ENCODE assay signal across 9 cellular contexts in the genomic region with DNA sequence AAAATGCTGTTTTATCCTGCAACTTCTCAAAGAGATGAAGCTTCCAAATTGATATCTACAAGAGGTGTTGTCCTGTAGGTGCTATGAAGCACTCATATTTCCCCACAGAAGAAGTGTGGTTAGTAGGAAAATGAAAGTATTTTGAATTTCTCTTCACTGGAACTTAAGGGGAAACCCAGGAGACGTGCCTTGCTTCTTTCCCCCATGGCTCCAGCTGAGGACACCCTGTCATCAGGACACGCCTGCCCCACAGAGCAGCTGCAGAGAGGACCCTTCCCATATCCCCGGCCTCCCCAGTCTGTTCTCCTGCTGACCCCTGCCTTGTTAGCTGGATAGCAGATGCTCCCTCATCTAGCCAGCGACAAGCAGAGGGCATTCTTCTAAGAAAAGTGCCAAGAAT.
DNase-seq lines count a peak whose midpoint lies in the region; ATAC-seq and TF ChIP-seq lines count a peak whose summit lies in the region.
"Had no signal": no experiment of that assay in that cellular context is flagged by ENCODE, and none has a peak within 500 bp of the region (broad histone marks: within the 10 kb centered on the region; RNA-seq: fewer than 3 reads in every experiment).

No MANE protein-coding gene starts in this region.

- intact Hi-C loops in aorta (cut with DNase I): no loop called here
- intact Hi-C loops in PC-9 (cut with micrococcal nuclease; ENCODE audit: unreplicated experiment): no loop called here

- peak; percentile 22 for ATAC-seq in GM19324 (IDR thresholded peaks at IDR 0.05; ENCODE audit: low FRiP score, unreplicated experiment)
- peak; percentile 9 for ATAC-seq in HG03025 (IDR thresholded peaks at IDR 0.05; ENCODE audit: low FRiP score, unreplicated experiment)
- ATAC-seq in aorta (ENCODE audit: low FRiP score): no peak

- no peaks in the 10 kb centered on the region for H3K79me2 ChIP-seq in PC-9 (ENCODE audit: low read depth)

- DNase-seq in activated CD8-positive, alpha-beta memory T cell treated with anti-CD3 and anti-CD28 coated beads for 24 hours: peak; percentile 83
- DNase-seq in stimulated activated CD8-positive, alpha-beta memory T cell treated with anti-CD3 and anti-CD28 coated beads, Interleukin-12 subunit alpha, Interleukin-12 subunit beta, amount 100 ng/mL, for 4 hours (ENCODE audit: low read depth): peak; percentile 3
- no peak for DNase-seq in aorta
- DNase-seq in PC-9: no peak
- no peak for DNase-seq in SHP77 treated with DMSO at 0.1 percent for 48 hours (lab: John Stamatoyannopoulos, UW)
- DNase-seq in brain microvascular endothelial cell: no peak
- DNase-seq: posterior cingulate gyrus had no signal

- H3K9me2 ChIP-seq in PC-9 (ENCODE audit: insufficient read depth): no peaks in the 10 kb centered on the region

- H2AFZ ChIP-seq in PC-9: no peak overlapping the region

- no peak overlapping the region for H3K4me3 ChIP-seq in aorta (ENCODE audit: low read length in 2 of 2)
- H3K4me3 ChIP-seq in PC-9: no peak overlapping the region
- no peak overlapping the region for H3K4me3 ChIP-seq in brain microvascular endothelial cell (ENCODE audit: low read depth, low read length)

- H3K4me2 ChIP-seq in PC-9: no peak overlapping the region

- TF ChIP-seq CTCF in PC-9 (conservative IDR thresholded peaks at IDR 0.05) (no peak), brain microvascular endothelial cell (IDR thresholded peaks at IDR 0.05; ENCODE audit: low read depth, low read length, missing control alignments) (no peak)

- BruUV-seq in PC-9 (replicated peaks; lab: Mats Ljungman, UMichigan): no TSS peak

- 86 to 87% methylated on average over 4 of the region's 4 CpGs for WGBS in aorta, 2 donors

- no peaks in the 10 kb centered on the region for H3K4me1 ChIP-seq in aorta (ENCODE audit: control insufficient read depth in 1 of 2, insufficient read depth in 2 of 2, low read length in 2 of 2)
- H3K4me1 ChIP-seq in PC-9 (replicated peaks; ENCODE audit: insufficient read depth): no peaks in the 10 kb centered on the region

- H3F3A ChIP-seq in PC-9 (ENCODE audit: insufficient read depth, low read depth): no peaks in the 10 kb centered on the region

- CTCF ChIA-PET in PC-9 (lab: Charles Lee): no interaction called here

- POLR2A ChIA-PET in PC-9 (lab: Charles Lee; ENCODE audit: unreplicated experiment): no interaction called here

- no peaks in the 10 kb centered on the region for H3K36me3 ChIP-seq in aorta (ENCODE audit: control insufficient read depth in 1 of 2, insufficient read depth in 2 of 2, low read length in 1 of 2)
- H3K36me3 ChIP-seq in PC-9 (ENCODE audit: low read depth): no peaks in the 10 kb centered on the region
- H3K36me3 ChIP-seq in brain microvascular endothelial cell (replicated peaks): no peaks in the 10 kb centered on the region

- in situ Hi-C loops in brain microvascular endothelial cell (cut with HindIII; ENCODE audit: low pct_ligation_motif_present, low sequenced_read_pairs): no loop called here

- no peaks in the 10 kb centered on the region for H4K20me1 ChIP-seq in PC-9 (ENCODE audit: insufficient read depth)

- no peaks in the 10 kb centered on the region for H3K27me3 ChIP-seq in aorta (ENCODE audit: control insufficient read depth in 1 of 2, insufficient read depth in 2 of 2, low read length in 1 of 2)
- no peaks in the 10 kb centered on the region for H3K27me3 ChIP-seq in PC-9 (ENCODE audit: insufficient read depth, low read depth)
- no peaks in the 10 kb centered on the region for H3K27me3 ChIP-seq in brain microvascular endothelial cell (replicated peaks)

- H3K27ac ChIP-seq in aorta (ENCODE audit: low read depth in 1 of 2, low read length in 2 of 2) (no peak overlapping the region), PC-9 (no peak overlapping the region), brain microvascular endothelial cell (no peak overlapping the region)

- H3K9me3 ChIP-seq in aorta (ENCODE audit: control insufficient read depth, low read length) (peaks cover 2% of the 10 kb centered on the region), PC-9 (ENCODE audit: insufficient read depth, low read depth) (no peaks in the 10 kb centered on the region)

Comparison
In these comparisons a context has a peak if more than half of its experiments do, and no peak if none do; other contexts are left out.
1. DNase-seq: peak in activated CD8-positive, alpha-beta memory T cell treated with anti-CD3 and anti-CD28 coated beads for 24 hours (single experiment) and stimulated activated CD8-positive, alpha-beta memory T cell treated with anti-CD3 and anti-CD28 coated beads, Interleukin-12 subunit alpha, Interleukin-12 subunit beta, amount 100 ng/mL, for 4 hours (single experiment); none in aorta (0 of 2), PC-9 (0 of 2), SHP77 treated with DMSO at 0.1 percent for 48 hours (single experiment) and brain microvascular endothelial cell (single experiment).